1 cellular context compared by ENCODE assay signal in the genomic region with DNA sequence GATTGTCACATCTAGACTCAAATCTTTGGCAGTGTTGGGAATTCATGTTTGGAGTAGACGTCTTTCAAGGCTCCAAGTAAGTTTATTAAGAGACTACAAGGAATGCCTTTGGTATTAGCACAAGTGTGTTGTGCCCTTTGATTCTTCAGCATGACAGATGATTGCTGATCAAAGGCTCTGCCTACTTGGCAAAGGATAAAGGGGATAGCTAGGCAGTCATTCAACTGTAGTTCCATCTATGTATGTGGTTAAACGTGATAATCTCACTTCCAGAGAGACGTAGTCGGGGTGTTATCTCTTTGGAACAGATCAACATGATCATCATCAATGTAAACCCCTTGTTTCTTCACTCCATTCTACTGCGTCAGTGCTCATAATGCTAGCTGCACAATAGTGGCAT.
TF ChIP-seq lines count a peak whose summit lies in the region.

No MANE protein-coding gene starts in this region.

TF ChIP-seq in HepG2, 621 proteins besides CTCF, POLR2A, EP300 and RAD21 (continued from another document):
- no peak for TF ChIP-seq MNT (IDR thresholded peaks at IDR 0.05)
- TF ChIP-seq ZNF234 (CRISPR knock-in tag; conservative IDR thresholded peaks at IDR 0.05) = 0 out of 2 replicates have a peak, but pooled peaks have one; percentile 7
- TF ChIP-seq ATF7 (IDR thresholded peaks at IDR 0.05) = no peak
- no peak for TF ChIP-seq ATF7 (CRISPR knock-in tag; IDR thresholded peaks at IDR 0.05)
- 0 out of 2 replicates have a peak, but pooled peaks have one; percentile 20 for TF ChIP-seq FOSL2 (CRISPR knock-in tag; IDR thresholded peaks at IDR 0.05)
- TF ChIP-seq ZNF83 (CRISPR knock-in tag; IDR thresholded peaks at IDR 0.05; ENCODE audit: borderline replicate concordance) = no peak
- TF ChIP-seq BHLHE40 (IDR thresholded peaks at IDR 0.05; ENCODE audit: low read length) = no peak
- no peak for TF ChIP-seq GFI1 (CRISPR knock-in tag; IDR thresholded peaks at IDR 0.05; ENCODE audit: borderline replicate concordance)
- TF ChIP-seq HNF1A (IDR thresholded peaks at IDR 0.05; ENCODE audit: low read depth) = no peak
- TF ChIP-seq HNF1A (CRISPR knock-in tag; IDR thresholded peaks at IDR 0.05; ENCODE audit: borderline replicate concordance) = peak; percentile 21; the same call in 1 of the 2 replicates
- peak; percentile 43; the same call in 1 of the 2 replicates for TF ChIP-seq CREM (IDR thresholded peaks at IDR 0.05)
- no peak for TF ChIP-seq CREM (CRISPR knock-in tag; IDR thresholded peaks at IDR 0.05)
- TF ChIP-seq ZFAT (CRISPR knock-in tag; conservative IDR thresholded peaks at IDR 0.05) = no peak
- no peak for TF ChIP-seq SNRNP70 (IDR thresholded peaks at IDR 0.05; ENCODE audit: low read depth, low read length)
- no peak for TF ChIP-seq MTA3 (CRISPR knock-in tag; IDR thresholded peaks at IDR 0.05)
- no peak for TF ChIP-seq ZNF530 (CRISPR knock-in tag; IDR thresholded peaks at IDR 0.05; ENCODE audit: low read depth)
- 0 out of 2 replicates have a peak, but pooled peaks have one; percentile 31 for TF ChIP-seq ARID5B (CRISPR knock-in tag; IDR thresholded peaks at IDR 0.05)
- peak; percentile 81 for TF ChIP-seq TCF7 (IDR thresholded peaks at IDR 0.05; ENCODE audit: low read depth)
- TF ChIP-seq, protein P1, sequence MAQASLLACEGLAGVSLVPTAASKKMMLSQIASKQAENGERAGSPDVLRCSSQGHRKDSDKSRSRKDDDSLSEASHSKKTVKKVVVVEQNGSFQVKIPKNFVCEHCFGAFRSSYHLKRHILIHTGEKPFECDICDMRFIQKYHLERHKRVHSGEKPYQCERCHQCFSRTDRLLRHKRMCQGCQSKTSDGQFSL (CRISPR knock-in tag; IDR thresholded peaks at IDR 0.05) = no peak
- TF ChIP-seq SP2 (CRISPR knock-in tag; IDR thresholded peaks at IDR 0.05) = no peak
- no peak for TF ChIP-seq WIZ (CRISPR knock-in tag; IDR thresholded peaks at IDR 0.05)
- TF ChIP-seq KMT2A (CRISPR knock-in tag; IDR thresholded peaks at IDR 0.05) = no peak
- TF ChIP-seq SOX13 (IDR thresholded peaks at IDR 0.05) = no peak
- TF ChIP-seq SOX13 (CRISPR knock-in tag; conservative IDR thresholded peaks at IDR 0.05 in 1 of 2, IDR thresholded peaks at IDR 0.05 in 1 of 2) = peak in 1 of 2 experiments; percentile 28; a peak in 1 of 4 replicates
- TF ChIP-seq ZNF451 (CRISPR knock-in tag; IDR thresholded peaks at IDR 0.05) = no peak
